1 cellular context compared by ENCODE assay signal in the genomic region with DNA sequence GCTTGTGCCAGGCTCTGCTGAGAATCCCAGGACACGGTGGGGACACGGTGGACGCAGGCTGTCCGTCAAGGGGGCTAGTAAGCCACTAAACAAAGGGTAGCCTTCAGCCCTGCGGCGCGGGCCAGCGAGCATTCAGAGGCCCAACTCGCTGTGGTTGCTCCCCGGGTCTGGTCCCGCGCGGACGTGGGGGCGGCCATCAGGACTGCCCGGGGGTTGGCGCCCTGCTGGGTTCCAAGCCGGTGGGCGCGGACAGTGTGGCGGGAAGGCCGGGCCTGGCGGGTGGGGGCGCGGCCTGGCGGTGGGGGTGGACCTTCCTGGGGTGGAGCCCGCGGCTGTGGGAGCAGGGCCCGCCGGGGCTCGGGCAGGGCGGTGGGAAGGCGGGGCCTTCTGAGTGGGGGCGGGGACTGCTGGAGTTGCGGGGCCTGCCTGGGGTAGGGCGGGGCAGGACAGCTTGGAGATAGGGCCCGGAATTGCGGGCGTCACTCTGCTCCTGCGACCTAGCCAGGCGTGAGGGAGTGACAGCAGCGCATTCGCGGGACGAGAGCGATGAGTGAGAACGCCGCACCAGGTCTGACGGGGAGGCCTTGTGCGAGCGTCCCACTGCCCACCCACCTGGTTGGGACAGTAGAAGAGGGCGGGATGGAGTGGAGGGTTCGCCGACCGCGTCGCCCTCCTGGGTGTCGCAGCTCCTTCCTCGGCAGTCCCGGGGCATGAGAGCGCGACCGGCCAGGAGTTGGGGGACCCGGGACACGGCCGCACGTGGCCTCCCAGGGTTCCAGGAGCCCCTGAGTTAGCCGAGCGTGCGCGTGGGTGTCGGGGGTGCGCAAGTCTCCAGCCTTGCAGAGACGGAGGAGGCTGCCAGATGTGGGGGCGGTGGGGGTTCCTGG.
A peak's percentile ranks its signal among the peaks of the same experiment; 100 is the strongest.
TF ChIP-seq lines count a peak whose summit lies in the region.

A gene with protein sequence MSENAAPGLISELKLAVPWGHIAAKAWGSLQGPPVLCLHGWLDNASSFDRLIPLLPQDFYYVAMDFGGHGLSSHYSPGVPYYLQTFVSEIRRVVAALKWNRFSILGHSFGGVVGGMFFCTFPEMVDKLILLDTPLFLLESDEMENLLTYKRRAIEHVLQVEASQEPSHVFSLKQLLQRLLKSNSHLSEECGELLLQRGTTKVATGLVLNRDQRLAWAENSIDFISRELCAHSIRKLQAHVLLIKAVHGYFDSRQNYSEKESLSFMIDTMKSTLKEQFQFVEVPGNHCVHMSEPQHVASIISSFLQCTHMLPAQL (plus strand): TSS at position 482 of the 887 bp plus-strand sequence. CDS start 65 bp downstream, at position 547.

TF ChIP-seq in HepG2, 621 proteins besides CTCF, POLR2A, EP300 and RAD21 (continued from another document and continues in another):
- TF ChIP-seq, protein P1, sequence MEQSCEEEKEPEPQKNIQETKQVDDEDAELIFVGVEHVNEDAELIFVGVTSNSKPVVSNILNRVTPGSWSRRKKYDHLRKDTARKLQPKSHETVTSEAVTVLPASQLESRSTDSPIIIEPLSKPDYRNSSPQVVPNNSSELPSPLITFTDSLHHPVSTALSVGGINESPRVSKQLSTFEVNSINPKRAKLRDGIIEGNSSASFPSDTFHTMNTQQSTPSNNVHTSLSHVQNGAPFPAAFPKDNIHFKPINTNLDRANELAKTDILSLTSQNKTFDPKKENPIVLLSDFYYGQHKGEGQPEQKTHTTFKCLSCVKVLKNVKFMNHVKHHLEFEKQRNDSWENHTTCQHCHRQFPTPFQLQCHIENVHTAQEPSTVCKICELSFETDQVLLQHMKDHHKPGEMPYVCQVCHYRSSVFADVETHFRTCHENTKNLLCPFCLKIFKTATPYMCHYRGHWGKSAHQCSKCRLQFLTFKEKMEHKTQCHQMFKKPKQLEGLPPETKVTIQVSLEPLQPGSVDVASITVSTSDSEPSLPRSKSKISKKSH (CRISPR knock-in tag; IDR thresholded peaks at IDR 0.05; ENCODE audit: borderline replicate concordance): no peak
- TF ChIP-seq, protein P2, sequence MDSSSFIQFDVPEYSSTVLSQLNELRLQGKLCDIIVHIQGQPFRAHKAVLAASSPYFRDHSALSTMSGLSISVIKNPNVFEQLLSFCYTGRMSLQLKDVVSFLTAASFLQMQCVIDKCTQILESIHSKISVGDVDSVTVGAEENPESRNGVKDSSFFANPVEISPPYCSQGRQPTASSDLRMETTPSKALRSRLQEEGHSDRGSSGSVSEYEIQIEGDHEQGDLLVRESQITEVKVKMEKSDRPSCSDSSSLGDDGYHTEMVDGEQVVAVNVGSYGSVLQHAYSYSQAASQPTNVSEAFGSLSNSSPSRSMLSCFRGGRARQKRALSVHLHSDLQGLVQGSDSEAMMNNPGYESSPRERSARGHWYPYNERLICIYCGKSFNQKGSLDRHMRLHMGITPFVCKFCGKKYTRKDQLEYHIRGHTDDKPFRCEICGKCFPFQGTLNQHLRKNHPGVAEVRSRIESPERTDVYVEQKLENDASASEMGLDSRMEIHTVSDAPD (CRISPR knock-in tag; IDR thresholded peaks at IDR 0.05): no peak
- TF ChIP-seq NBN (conservative IDR thresholded peaks at IDR 0.05): no peak
- TF ChIP-seq BCL6 (CRISPR knock-in tag; IDR thresholded peaks at IDR 0.05): no peak
- TF ChIP-seq, protein P3, sequence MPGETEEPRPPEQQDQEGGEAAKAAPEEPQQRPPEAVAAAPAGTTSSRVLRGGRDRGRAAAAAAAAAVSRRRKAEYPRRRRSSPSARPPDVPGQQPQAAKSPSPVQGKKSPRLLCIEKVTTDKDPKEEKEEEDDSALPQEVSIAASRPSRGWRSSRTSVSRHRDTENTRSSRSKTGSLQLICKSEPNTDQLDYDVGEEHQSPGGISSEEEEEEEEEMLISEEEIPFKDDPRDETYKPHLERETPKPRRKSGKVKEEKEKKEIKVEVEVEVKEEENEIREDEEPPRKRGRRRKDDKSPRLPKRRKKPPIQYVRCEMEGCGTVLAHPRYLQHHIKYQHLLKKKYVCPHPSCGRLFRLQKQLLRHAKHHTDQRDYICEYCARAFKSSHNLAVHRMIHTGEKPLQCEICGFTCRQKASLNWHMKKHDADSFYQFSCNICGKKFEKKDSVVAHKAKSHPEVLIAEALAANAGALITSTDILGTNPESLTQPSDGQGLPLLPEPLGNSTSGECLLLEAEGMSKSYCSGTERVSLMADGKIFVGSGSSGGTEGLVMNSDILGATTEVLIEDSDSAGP (CRISPR knock-in tag; IDR thresholded peaks at IDR 0.05; ENCODE audit: borderline replicate concordance): no peak; the same call in 1 of the 2 replicates
- TF ChIP-seq ZNF605 (CRISPR knock-in tag; IDR thresholded peaks at IDR 0.05): no peak
- no peak for TF ChIP-seq SMAD1 (CRISPR knock-in tag; IDR thresholded peaks at IDR 0.05; ENCODE audit: borderline replicate concordance, low read depth)
- TF ChIP-seq, protein P4, sequence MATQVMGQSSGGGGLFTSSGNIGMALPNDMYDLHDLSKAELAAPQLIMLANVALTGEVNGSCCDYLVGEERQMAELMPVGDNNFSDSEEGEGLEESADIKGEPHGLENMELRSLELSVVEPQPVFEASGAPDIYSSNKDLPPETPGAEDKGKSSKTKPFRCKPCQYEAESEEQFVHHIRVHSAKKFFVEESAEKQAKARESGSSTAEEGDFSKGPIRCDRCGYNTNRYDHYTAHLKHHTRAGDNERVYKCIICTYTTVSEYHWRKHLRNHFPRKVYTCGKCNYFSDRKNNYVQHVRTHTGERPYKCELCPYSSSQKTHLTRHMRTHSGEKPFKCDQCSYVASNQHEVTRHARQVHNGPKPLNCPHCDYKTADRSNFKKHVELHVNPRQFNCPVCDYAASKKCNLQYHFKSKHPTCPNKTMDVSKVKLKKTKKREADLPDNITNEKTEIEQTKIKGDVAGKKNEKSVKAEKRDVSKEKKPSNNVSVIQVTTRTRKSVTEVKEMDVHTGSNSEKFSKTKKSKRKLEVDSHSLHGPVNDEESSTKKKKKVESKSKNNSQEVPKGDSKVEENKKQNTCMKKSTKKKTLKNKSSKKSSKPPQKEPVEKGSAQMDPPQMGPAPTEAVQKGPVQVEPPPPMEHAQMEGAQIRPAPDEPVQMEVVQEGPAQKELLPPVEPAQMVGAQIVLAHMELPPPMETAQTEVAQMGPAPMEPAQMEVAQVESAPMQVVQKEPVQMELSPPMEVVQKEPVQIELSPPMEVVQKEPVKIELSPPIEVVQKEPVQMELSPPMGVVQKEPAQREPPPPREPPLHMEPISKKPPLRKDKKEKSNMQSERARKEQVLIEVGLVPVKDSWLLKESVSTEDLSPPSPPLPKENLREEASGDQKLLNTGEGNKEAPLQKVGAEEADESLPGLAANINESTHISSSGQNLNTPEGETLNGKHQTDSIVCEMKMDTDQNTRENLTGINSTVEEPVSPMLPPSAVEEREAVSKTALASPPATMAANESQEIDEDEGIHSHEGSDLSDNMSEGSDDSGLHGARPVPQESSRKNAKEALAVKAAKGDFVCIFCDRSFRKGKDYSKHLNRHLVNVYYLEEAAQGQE (IDR thresholded peaks at IDR 0.05; ENCODE audit: borderline replicate concordance in 1 of 2, low read depth in 1 of 2, low read length in 2 of 2): no peak
- no peak for TF ChIP-seq ZNF138 (CRISPR knock-in tag; IDR thresholded peaks at IDR 0.05; ENCODE audit: low read depth)
- TF ChIP-seq ZNF460 (CRISPR knock-in tag; IDR thresholded peaks at IDR 0.05; ENCODE audit: borderline replicate concordance): 0 out of 2 replicates have a peak, but pooled peaks have one; percentile 46
- TF ChIP-seq ZNF20 (CRISPR knock-in tag; IDR thresholded peaks at IDR 0.05): no peak
- 0 out of 2 replicates have a peak, but pooled peaks have one; percentile 35 for TF ChIP-seq RBFOX2 (IDR thresholded peaks at IDR 0.05; ENCODE audit: low read depth, low read length)
- TF ChIP-seq ADNP (CRISPR knock-in tag; IDR thresholded peaks at IDR 0.05): no peak
- TF ChIP-seq, protein P5, sequence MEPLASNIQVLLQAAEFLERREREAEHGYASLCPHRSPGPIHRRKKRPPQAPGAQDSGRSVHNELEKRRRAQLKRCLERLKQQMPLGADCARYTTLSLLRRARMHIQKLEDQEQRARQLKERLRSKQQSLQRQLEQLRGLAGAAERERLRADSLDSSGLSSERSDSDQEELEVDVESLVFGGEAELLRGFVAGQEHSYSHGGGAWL (CRISPR knock-in tag; IDR thresholded peaks at IDR 0.05): 0 out of 2 replicates have a peak, but pooled peaks have one; percentile 26
- TF ChIP-seq, protein P6, sequence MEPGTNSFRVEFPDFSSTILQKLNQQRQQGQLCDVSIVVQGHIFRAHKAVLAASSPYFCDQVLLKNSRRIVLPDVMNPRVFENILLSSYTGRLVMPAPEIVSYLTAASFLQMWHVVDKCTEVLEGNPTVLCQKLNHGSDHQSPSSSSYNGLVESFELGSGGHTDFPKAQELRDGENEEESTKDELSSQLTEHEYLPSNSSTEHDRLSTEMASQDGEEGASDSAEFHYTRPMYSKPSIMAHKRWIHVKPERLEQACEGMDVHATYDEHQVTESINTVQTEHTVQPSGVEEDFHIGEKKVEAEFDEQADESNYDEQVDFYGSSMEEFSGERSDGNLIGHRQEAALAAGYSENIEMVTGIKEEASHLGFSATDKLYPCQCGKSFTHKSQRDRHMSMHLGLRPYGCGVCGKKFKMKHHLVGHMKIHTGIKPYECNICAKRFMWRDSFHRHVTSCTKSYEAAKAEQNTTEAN (CRISPR knock-in tag; conservative IDR thresholded peaks at IDR 0.05): no peak
- TF ChIP-seq, protein P7, sequence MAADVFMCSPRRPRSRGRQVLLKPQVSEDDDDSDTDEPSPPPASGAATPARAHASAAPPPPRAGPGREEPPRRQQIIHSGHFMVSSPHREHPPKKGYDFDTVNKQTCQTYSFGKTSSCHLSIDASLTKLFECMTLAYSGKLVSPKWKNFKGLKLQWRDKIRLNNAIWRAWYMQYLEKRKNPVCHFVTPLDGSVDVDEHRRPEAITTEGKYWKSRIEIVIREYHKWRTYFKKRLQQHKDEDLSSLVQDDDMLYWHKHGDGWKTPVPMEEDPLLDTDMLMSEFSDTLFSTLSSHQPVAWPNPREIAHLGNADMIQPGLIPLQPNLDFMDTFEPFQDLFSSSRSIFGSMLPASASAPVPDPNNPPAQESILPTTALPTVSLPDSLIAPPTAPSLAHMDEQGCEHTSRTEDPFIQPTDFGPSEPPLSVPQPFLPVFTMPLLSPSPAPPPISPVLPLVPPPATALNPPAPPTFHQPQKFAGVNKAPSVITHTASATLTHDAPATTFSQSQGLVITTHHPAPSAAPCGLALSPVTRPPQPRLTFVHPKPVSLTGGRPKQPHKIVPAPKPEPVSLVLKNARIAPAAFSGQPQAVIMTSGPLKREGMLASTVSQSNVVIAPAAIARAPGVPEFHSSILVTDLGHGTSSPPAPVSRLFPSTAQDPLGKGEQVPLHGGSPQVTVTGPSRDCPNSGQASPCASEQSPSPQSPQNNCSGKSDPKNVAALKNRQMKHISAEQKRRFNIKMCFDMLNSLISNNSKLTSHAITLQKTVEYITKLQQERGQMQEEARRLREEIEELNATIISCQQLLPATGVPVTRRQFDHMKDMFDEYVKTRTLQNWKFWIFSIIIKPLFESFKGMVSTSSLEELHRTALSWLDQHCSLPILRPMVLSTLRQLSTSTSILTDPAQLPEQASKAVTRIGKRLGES (CRISPR knock-in tag; IDR thresholded peaks at IDR 0.05; ENCODE audit: borderline replicate concordance): no peak
- TF ChIP-seq THYN1 (CRISPR knock-in tag; IDR thresholded peaks at IDR 0.05; ENCODE audit: borderline replicate concordance, low read depth): no peak
- peak; percentile 37; the same call in 1 of the 2 replicates for TF ChIP-seq MAZ (IDR thresholded peaks at IDR 0.05; ENCODE audit: borderline replicate concordance, low read depth, low read length)
- TF ChIP-seq MAZ (CRISPR knock-in tag; IDR thresholded peaks at IDR 0.05; ENCODE audit: low read depth): no peak
- TF ChIP-seq, protein P8, sequence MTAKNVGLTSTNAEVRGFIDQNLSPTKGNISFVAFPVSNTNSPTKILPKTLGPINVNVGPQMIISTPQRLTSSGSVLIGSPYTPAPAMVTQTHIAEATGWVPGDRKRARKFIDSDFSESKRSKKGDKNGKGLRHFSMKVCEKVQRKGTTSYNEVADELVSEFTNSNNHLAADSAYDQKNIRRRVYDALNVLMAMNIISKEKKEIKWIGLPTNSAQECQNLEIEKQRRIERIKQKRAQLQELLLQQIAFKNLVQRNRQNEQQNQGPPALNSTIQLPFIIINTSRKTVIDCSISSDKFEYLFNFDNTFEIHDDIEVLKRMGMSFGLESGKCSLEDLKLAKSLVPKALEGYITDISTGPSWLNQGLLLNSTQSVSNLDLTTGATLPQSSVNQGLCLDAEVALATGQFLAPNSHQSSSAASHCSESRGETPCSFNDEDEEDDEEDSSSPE (CRISPR knock-in tag; IDR thresholded peaks at IDR 0.05): peak; percentile 75
- TF ChIP-seq ZMYM2 (CRISPR knock-in tag; IDR thresholded peaks at IDR 0.05): peak; percentile 45; the same call in 1 of the 2 replicates
- TF ChIP-seq, protein P9, sequence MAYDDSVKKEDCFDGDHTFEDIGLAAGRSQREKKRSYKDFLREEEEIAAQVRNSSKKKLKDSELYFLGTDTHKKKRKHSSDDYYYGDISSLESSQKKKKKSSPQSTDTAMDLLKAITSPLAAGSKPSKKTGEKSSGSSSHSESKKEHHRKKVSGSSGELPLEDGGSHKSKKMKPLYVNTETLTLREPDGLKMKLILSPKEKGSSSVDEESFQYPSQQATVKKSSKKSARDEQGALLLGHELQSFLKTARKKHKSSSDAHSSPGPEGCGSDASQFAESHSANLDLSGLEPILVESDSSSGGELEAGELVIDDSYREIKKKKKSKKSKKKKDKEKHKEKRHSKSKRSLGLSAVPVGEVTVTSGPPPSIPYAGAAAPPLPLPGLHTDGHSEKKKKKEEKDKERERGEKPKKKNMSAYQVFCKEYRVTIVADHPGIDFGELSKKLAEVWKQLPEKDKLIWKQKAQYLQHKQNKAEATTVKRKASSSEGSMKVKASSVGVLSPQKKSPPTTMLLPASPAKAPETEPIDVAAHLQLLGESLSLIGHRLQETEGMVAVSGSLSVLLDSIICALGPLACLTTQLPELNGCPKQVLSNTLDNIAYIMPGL (CRISPR knock-in tag; IDR thresholded peaks at IDR 0.05; ENCODE audit: borderline replicate concordance in 1 of 2, low read depth in 1 of 2): peak in 1 of 2 experiments; percentile 45; a peak in 1 of 4 replicates
- TF ChIP-seq, protein P10, sequence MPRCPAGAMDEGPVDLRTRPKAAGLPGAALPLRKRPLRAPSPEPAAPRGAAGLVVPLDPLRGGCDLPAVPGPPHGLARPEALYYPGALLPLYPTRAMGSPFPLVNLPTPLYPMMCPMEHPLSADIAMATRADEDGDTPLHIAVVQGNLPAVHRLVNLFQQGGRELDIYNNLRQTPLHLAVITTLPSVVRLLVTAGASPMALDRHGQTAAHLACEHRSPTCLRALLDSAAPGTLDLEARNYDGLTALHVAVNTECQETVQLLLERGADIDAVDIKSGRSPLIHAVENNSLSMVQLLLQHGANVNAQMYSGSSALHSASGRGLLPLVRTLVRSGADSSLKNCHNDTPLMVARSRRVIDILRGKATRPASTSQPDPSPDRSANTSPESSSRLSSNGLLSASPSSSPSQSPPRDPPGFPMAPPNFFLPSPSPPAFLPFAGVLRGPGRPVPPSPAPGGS (CRISPR knock-in tag; IDR thresholded peaks at IDR 0.05): 0 out of 2 replicates have a peak, but pooled peaks have one; percentile 52
